In genomic region chr18:25230658-25231326, GRCh38 we compare ENCODE assay signal across 10 cellular contexts.
A peak's percentile ranks its signal among the peaks of the same experiment; 100 is the strongest.
DNase-seq lines count a peak whose midpoint lies in the region; ATAC-seq, FAIRE-seq and TF ChIP-seq lines count a peak whose summit lies in the region.
"Had no signal": no experiment of that assay in that cellular context is flagged by ENCODE, and none has a peak within 500 bp of the region (broad histone marks: within the 10 kb centered on the region; RNA-seq: fewer than 3 reads in every experiment).

No MANE protein-coding gene starts in this region.

- H3K27me3 ChIP-seq in liver (ENCODE audit: control insufficient read depth in 4 of 4, insufficient read depth in 4 of 4, low read length in 3 of 4) (peaks cover 0 to 2% (median 0%) of the 10 kb centered on the region in 4 donors), HepG2 (ENCODE audit: control insufficient read depth in 1 of 2, insufficient read depth in 2 of 2, low read length in 2 of 2) (peaks cover 0 to 6% of the 10 kb centered on the region in 2 experiments; a peak in 2 of 5 replicates)
- H3K27me3 ChIP-seq: BLaER1 had no signal

- H3K4me3 Mint-ChIP-seq in dendritic cell treated with granulocyte-macrophage colony-stimulating factor and Interleukin-4, amounts not matched to agents 40 ng/mL and 50 ng/mL, for 4 days = no peak overlapping the region
- H3K4me3 Mint-ChIP-seq in activated CD4-positive, alpha-beta T cell treated with anti-CD3 and anti-CD28 coated beads, Interleukin-2, amount 10 ng/mL, durations not matched to agents 7 days and 5 days = no peak overlapping the region

- ATAC-seq in HepG2 = no peak
- ATAC-seq in GM18519 (IDR thresholded peaks at IDR 0.05; ENCODE audit: low FRiP score, unreplicated experiment) = no peak

- DNase-seq in HepG2 (ENCODE audit: low spot score) (no peak), midbrain (lab: John Stamatoyannopoulos, UW) (peak; percentile 86)
- no peak for DNase-seq in activated CD4-positive, alpha-beta T cell treated with anti-CD3 and anti-CD28 coated beads, Interleukin-2, amount 10 ng/mL, durations not matched to agents 7 days and 5 days
- no peak for DNase-seq in activated CD4-positive, alpha-beta T cell treated with anti-CD3 and anti-CD28 coated beads, Interleukin-2, amount 50 U/mL, for 4 hours
- DNase-seq in activated effector memory CD4-positive, alpha-beta T cell treated with Interleukin-2 at 50 U/mL for 16 hours = no peak
- DNase-seq: NCI-H187 had no signal

- no peak for TF ChIP-seq POLR2A in HepG2 (IDR thresholded peaks at IDR 0.05; ENCODE audit: insufficient read depth in 1 of 2, low read depth in 2 of 2, low read length in 2 of 2)

- peak overlapping the region; percentile 45 for H3K27ac Mint-ChIP-seq in dendritic cell treated with granulocyte-macrophage colony-stimulating factor and Interleukin-4, amounts not matched to agents 40 ng/mL and 50 ng/mL, for 4 days
- no peak overlapping the region for H3K27ac Mint-ChIP-seq in activated CD4-positive, alpha-beta T cell treated with anti-CD3 and anti-CD28 coated beads, Interleukin-2, amount 10 ng/mL, durations not matched to agents 7 days and 5 days

- H3K79me2 ChIP-seq in HepG2 (ENCODE audit: insufficient read depth, low read length) = no peaks in the 10 kb centered on the region

- 35% methylated on average over 10 of the region's 10 CpGs for WGBS in liver
- 11% methylated on average over 10 of the region's 10 CpGs for WGBS in HepG2 (ENCODE audit: low lambda C conversion rate)

- H4K20me1 ChIP-seq in HepG2 (ENCODE audit: insufficient read depth, low read length) = no peaks in the 10 kb centered on the region
- H4K20me1 ChIP-seq: BLaER1 had no signal

- H3K4me3 ChIP-seq in liver (ENCODE audit: low read depth in 1 of 3, low read length in 3 of 3) = no peak overlapping the region
- no peak overlapping the region for H3K4me3 ChIP-seq in HepG2 (replicated peaks in 1 of 3; ENCODE audit: insufficient read depth in 1 of 3, low read depth in 2 of 3, low read length in 3 of 3)
- H3K4me3 ChIP-seq: BLaER1 had no signal

- H3K27me3 Mint-ChIP-seq in dendritic cell treated with granulocyte-macrophage colony-stimulating factor and Interleukin-4, amounts not matched to agents 40 ng/mL and 50 ng/mL, for 4 days = no peaks in the 10 kb centered on the region
- peaks cover 7% of the 10 kb centered on the region for H3K27me3 Mint-ChIP-seq in activated CD4-positive, alpha-beta T cell treated with anti-CD3 and anti-CD28 coated beads, Interleukin-2, amount 10 ng/mL, durations not matched to agents 7 days and 5 days

- TF ChIP-seq RAD21 in liver (IDR thresholded peaks at IDR 0.05) (peak; percentile 13 to 41), HepG2 (CRISPR knock-in tag; IDR thresholded peaks at IDR 0.05) (no peak)

- POLR2A ChIA-PET in HepG2 (lab: Yijun Ruan, JAX) = no interaction called here
- POLR2A ChIA-PET in activated CD4-positive, alpha-beta T cell treated with anti-CD3 and anti-CD28 coated beads, Interleukin-2, amount 10 ng/mL, durations not matched to agents 7 days and 5 days (lab: Charles Lee) = no interaction called here

- CTCF ChIA-PET in HepG2 (lab: Yijun Ruan, JAX; ENCODE audit: low intra/inter-chr PET ratio, low total read pairs) = no interaction called here
- CTCF ChIA-PET in activated CD4-positive, alpha-beta T cell treated with anti-CD3 and anti-CD28 coated beads, Interleukin-2, amount 10 ng/mL, durations not matched to agents 7 days and 5 days (lab: Charles Lee) = no interaction called here

- no peak overlapping the region for H2AFZ ChIP-seq in HepG2 (ENCODE audit: low read length)

- H3K4me2 ChIP-seq in HepG2 (ENCODE audit: low read depth, low read length) = no peak overlapping the region
- H3K4me2 ChIP-seq: BLaER1 had no signal

- peak overlapping the region; percentile 30 to 54 for H3K27ac ChIP-seq in liver (ENCODE audit: low read depth in 1 of 2, low read length in 2 of 2)
- no peak overlapping the region for H3K27ac ChIP-seq in HepG2 (ENCODE audit: extremely low read length, insufficient read depth, low read length)
- H3K27ac ChIP-seq: BLaER1 had no signal

- BruUV-seq in HepG2 (replicated peaks; lab: Mats Ljungman, UMichigan) = no TSS peak

- no peak for TF ChIP-seq CTCF in liver (IDR thresholded peaks at IDR 0.05; ENCODE audit: low read depth, low read length, missing input control)
- TF ChIP-seq CTCF in HepG2 (CRISPR knock-in tag; IDR thresholded peaks at IDR 0.05) = no peak

- no peaks in the 10 kb centered on the region for H3K9me3 Mint-ChIP-seq in dendritic cell treated with granulocyte-macrophage colony-stimulating factor and Interleukin-4, amounts not matched to agents 40 ng/mL and 50 ng/mL, for 4 days
- H3K9me3 Mint-ChIP-seq in activated CD4-positive, alpha-beta T cell treated with anti-CD3 and anti-CD28 coated beads, Interleukin-2, amount 10 ng/mL, durations not matched to agents 7 days and 5 days = no peaks in the 10 kb centered on the region

- TF ChIP-seq EP300 in HepG2 (IDR thresholded peaks at IDR 0.05; ENCODE audit: low read depth in 2 of 2, low read length in 2 of 2) (no peak), HepG2 (CRISPR knock-in tag; IDR thresholded peaks at IDR 0.05; ENCODE audit: borderline replicate concordance) (no peak)

- peaks cover 22% of the 10 kb centered on the region for H3K4me1 Mint-ChIP-seq in dendritic cell treated with granulocyte-macrophage colony-stimulating factor and Interleukin-4, amounts not matched to agents 40 ng/mL and 50 ng/mL, for 4 days (ENCODE audit: low read depth)
- no peaks in the 10 kb centered on the region for H3K4me1 Mint-ChIP-seq in activated CD4-positive, alpha-beta T cell treated with anti-CD3 and anti-CD28 coated beads, Interleukin-2, amount 10 ng/mL, durations not matched to agents 7 days and 5 days

- H3K9ac ChIP-seq in liver (ENCODE audit: low read depth in 1 of 2, low read length in 2 of 2) = no peak overlapping the region
- H3K9ac ChIP-seq in HepG2 (ENCODE audit: insufficient read depth, low read depth, low read length) = no peak overlapping the region
- H3K9ac ChIP-seq: BLaER1 had no signal

- intact Hi-C loops in HepG2 (cut with micrococcal nuclease; ENCODE audit: unreplicated experiment) = no loop called here
- intact Hi-C loops in dendritic cell treated with granulocyte-macrophage colony-stimulating factor and Interleukin-4, amounts not matched to agents 40 ng/mL and 50 ng/mL, for 4 days (cut with micrococcal nuclease) = loop anchor here (10.0 kb wide), 1 partner anchor 124 kb away; the partner anchor contains the start of gene ZNF521

- H3K36me3 Mint-ChIP-seq in dendritic cell treated with granulocyte-macrophage colony-stimulating factor and Interleukin-4, amounts not matched to agents 40 ng/mL and 50 ng/mL, for 4 days (ENCODE audit: low read depth) = no peaks in the 10 kb centered on the region
- no peaks in the 10 kb centered on the region for H3K36me3 Mint-ChIP-seq in activated CD4-positive, alpha-beta T cell treated with anti-CD3 and anti-CD28 coated beads, Interleukin-2, amount 10 ng/mL, durations not matched to agents 7 days and 5 days (ENCODE audit: low read depth)

- no peaks in the 10 kb centered on the region for H3K4me1 ChIP-seq in liver (ENCODE audit: control insufficient read depth in 4 of 4, insufficient read depth in 4 of 4, low read length in 3 of 4)
- H3K4me1 ChIP-seq in HepG2 (ENCODE audit: insufficient read depth, low read length) = no peaks in the 10 kb centered on the region
- H3K4me1 ChIP-seq: BLaER1 had no signal

- FAIRE-seq in HepG2 (lab: Jason Lieb, UNC) = no peak

- peaks cover 0 to 3% (median 0%) of the 10 kb centered on the region in 4 donors for H3K9me3 ChIP-seq in liver (ENCODE audit: control insufficient read depth in 4 of 4, low read length in 3 of 4)
- H3K9me3 ChIP-seq in HepG2 (ENCODE audit: low read length) = no peaks in the 10 kb centered on the region
- H3K9me3 ChIP-seq: BLaER1 had no signal

- in situ Hi-C loops in HepG2 (cut with HindIII; ENCODE audit: extremely low pct_ligation_motif_present, low pct_unique_long_range_greater_than_20kb) = no loop called here

- H3K36me3 ChIP-seq in liver (ENCODE audit: control insufficient read depth in 4 of 4, insufficient read depth in 3 of 4, low read depth in 1 of 4, low read length in 3 of 4) (no peaks in the 10 kb centered on the region), HepG2 (replicated peaks in 1 of 2; ENCODE audit: control insufficient read depth in 1 of 2, insufficient read depth in 2 of 2, low read length in 2 of 2) (no peaks in the 10 kb centered on the region)
- H3K36me3 ChIP-seq: BLaER1 had no signal

TF ChIP-seq in liver, 16 proteins besides CTCF, POLR2A, EP300 and RAD21:
- TF ChIP-seq ZBTB33 (IDR thresholded peaks at IDR 0.05) (no peak), SP1 (IDR thresholded peaks at IDR 0.05) (peak; percentile 14), NR2F2 (IDR thresholded peaks at IDR 0.05) (peak; percentile 68)

TF ChIP-seq in HepG2, 621 proteins besides CTCF, POLR2A, EP300 and RAD21:
- TF ChIP-seq PCBP2 (optimal IDR thresholded peaks at IDR 0.05; ENCODE audit: low read depth, low read length, poor library complexity, severe bottlenecking) (no peak), U2AF1 (optimal IDR thresholded peaks at IDR 0.05; ENCODE audit: low read depth, low read length) (no peak), NR1H2 (CRISPR knock-in tag; IDR thresholded peaks at IDR 0.05; ENCODE audit: borderline replicate concordance, low read depth) (no peak), U2AF2 (IDR thresholded peaks at IDR 0.05; ENCODE audit: low read depth, low read length) (no peak), ZNF572 (CRISPR knock-in tag; IDR thresholded peaks at IDR 0.05) (no peak), TAF15 (IDR thresholded peaks at IDR 0.05; ENCODE audit: low read depth, low read length, poor library complexity, severe bottlenecking) (no peak), GZF1 (CRISPR knock-in tag; IDR thresholded peaks at IDR 0.05) (no peak), PAWR (CRISPR knock-in tag; IDR thresholded peaks at IDR 0.05; ENCODE audit: borderline replicate concordance) (no peak), ZNF558 (CRISPR knock-in tag; IDR thresholded peaks at IDR 0.05; ENCODE audit: borderline replicate concordance) (no peak), CC2D1A (CRISPR knock-in tag; IDR thresholded peaks at IDR 0.05) (no peak)
TF ChIP-seq in HepG2: peak in this region for 0.
